13 cellular contexts compared by ENCODE assay signal in the genomic region with DNA sequence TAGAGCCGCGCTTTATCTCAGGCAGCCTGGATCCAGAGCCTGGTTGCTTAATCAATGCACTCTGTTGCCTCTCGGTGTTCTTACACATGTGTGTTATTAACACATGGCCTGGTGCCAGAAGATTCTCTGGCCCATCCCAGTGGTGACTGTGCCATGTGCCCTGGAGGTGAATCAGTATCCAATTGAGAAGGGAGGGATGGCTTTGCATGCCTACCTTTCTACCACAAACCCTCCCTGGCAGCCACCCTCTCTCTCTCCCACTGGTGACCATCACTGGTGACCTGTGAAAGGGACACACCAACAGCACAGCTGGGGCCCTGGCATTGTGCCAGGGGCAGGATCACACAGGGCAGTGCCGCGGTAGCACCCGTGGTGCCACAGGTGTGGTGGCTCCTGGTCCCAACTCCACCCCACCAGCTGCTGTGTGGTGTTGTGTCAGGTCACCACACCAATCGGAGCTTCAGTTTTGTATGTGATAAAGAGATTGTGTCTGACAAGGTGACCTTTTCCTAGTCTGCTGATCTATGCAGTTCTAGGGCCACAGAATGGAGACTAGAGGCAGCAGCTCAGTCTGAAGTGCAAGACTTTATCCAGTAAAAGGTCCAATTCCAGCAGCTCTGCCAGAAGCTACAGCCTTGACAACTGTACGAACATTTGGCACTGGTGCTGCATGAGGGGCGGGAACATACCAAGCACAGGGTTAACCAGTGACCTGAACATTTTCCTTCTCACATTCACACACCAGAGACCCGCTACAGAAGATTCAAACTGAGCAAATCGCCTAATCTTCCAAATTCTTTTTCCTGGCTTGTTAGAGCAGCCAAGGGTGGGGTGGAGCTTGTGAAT. TPM values are rescaled to one million over a fixed set of nuclear protein-coding genes. Genes with fewer than 3 reads are reported as not detected.
A peak's percentile ranks its signal among the peaks of the same experiment; 100 is the strongest.
DNase-seq lines count a peak whose midpoint lies in the region; ATAC-seq, FAIRE-seq and TF ChIP-seq lines count a peak whose summit lies in the region.
"Had no signal": no experiment of that assay in that cellular context is flagged by ENCODE, and none has a peak within 500 bp of the region (broad histone marks: within the 10 kb centered on the region; RNA-seq: fewer than 3 reads in every experiment).

No MANE protein-coding gene starts in this region.

- H3K9ac ChIP-seq in colonic mucosa (ENCODE audit: low read depth in 2 of 2, low read length in 2 of 2) (no peak overlapping the region), HepG2 (ENCODE audit: insufficient read depth, low read depth, low read length) (no peak overlapping the region)
- H3K9ac ChIP-seq: BLaER1 had no signal

- no TSS peak for BruUV-seq in HepG2 (replicated peaks; lab: Mats Ljungman, UMichigan)

- H4K20me1 ChIP-seq in HepG2 (ENCODE audit: insufficient read depth, low read length): no peaks in the 10 kb centered on the region
- H4K20me1 ChIP-seq: BLaER1 had no signal

- H3K9me3 ChIP-seq in colonic mucosa (no peaks in the 10 kb centered on the region), HepG2 (ENCODE audit: low read length) (no peaks in the 10 kb centered on the region)
- H3K9me3 ChIP-seq: BLaER1 had no signal

- TF ChIP-seq POLR2A in HepG2 (IDR thresholded peaks at IDR 0.05; ENCODE audit: insufficient read depth in 1 of 2, low read depth in 2 of 2, low read length in 2 of 2): no peak

- intact Hi-C loops in Right ventricle myocardium superior (cut with DNase I) (no loop called here), cardiac septum (cut with DNase I) (no loop called here), colonic mucosa (cut with DNase I) (no loop called here), HepG2 (cut with micrococcal nuclease; ENCODE audit: unreplicated experiment) (no loop called here)

- CTCF ChIA-PET in HepG2 (lab: Yijun Ruan, JAX; ENCODE audit: low intra/inter-chr PET ratio, low total read pairs): no interaction called here

- no peak for TF ChIP-seq RAD21 in HepG2 (CRISPR knock-in tag; IDR thresholded peaks at IDR 0.05)

- TF ChIP-seq EP300 in HepG2 (IDR thresholded peaks at IDR 0.05; ENCODE audit: low read depth in 2 of 2, low read length in 2 of 2) (no peak), HepG2 (CRISPR knock-in tag; IDR thresholded peaks at IDR 0.05; ENCODE audit: borderline replicate concordance) (no peak)

- POLR2A ChIA-PET in HepG2 (lab: Yijun Ruan, JAX): no interaction called here

- DNase-seq in Right ventricle myocardium superior (no peak), cardiac septum (ENCODE audit: low spot score) (no peak), colonic mucosa (peak; percentile 45), HepG2 (ENCODE audit: low spot score) (no peak), brain microvascular endothelial cell (no peak), NCI-H1092 treated with DMSO at 0.1 percent for 48 hours (lab: John Stamatoyannopoulos, UW) (no peak)
- DNase-seq in stimulated activated naive CD8-positive, alpha-beta T cell treated with anti-CD3 and anti-CD28 coated beads, Interleukin-15, Interleukin-2, amounts not matched to agents 100 U/mL and 50 U/mL, for 24 hours: no peak
- DNase-seq in activated CD4-positive, alpha-beta T cell treated with anti-CD3 and anti-CD28 coated beads for 4 hours: no peak
- DNase-seq: activated CD8-positive, alpha-beta memory T cell treated with anti-CD3 and anti-CD28 coated beads, Interleukin-2, amount 50 U/mL, for 48 hours; NCI-H187; T-cell had no signal

- 0% methylated on average over 5 of the region's 11 CpGs for WGBS in HepG2 (ENCODE audit: low lambda C conversion rate)

- no peak overlapping the region for H3K27ac ChIP-seq in colonic mucosa
- H3K27ac ChIP-seq in HepG2 (ENCODE audit: extremely low read length, insufficient read depth, low read length): no peak overlapping the region
- no peak overlapping the region for H3K27ac ChIP-seq in brain microvascular endothelial cell
- H3K27ac ChIP-seq: BLaER1 had no signal

- H3K27me3 ChIP-seq in colonic mucosa (no peaks in the 10 kb centered on the region), HepG2 (ENCODE audit: control insufficient read depth in 1 of 2, insufficient read depth in 2 of 2, low read length in 2 of 2) (peaks cover 0 to 1% of the 10 kb centered on the region in 2 experiments; a peak in 1 of 5 replicates), brain microvascular endothelial cell (replicated peaks) (no peaks in the 10 kb centered on the region)
- H3K27me3 ChIP-seq: BLaER1 had no signal

- H3K79me2 ChIP-seq in HepG2 (ENCODE audit: insufficient read depth, low read length): no peaks in the 10 kb centered on the region

- H3K4me2 ChIP-seq in HepG2 (ENCODE audit: low read depth, low read length): no peak overlapping the region
- H3K4me2 ChIP-seq: BLaER1 had no signal

- in situ Hi-C loops in HepG2 (cut with HindIII; ENCODE audit: extremely low pct_ligation_motif_present, low pct_unique_long_range_greater_than_20kb): no loop called here
- in situ Hi-C loops in brain microvascular endothelial cell (cut with HindIII; ENCODE audit: low pct_ligation_motif_present, low sequenced_read_pairs): no loop called here

- no peak overlapping the region for H3K4me3 ChIP-seq in colonic mucosa
- no peak overlapping the region for H3K4me3 ChIP-seq in HepG2 (replicated peaks in 1 of 3; ENCODE audit: insufficient read depth in 1 of 3, low read depth in 2 of 3, low read length in 3 of 3)
- no peak overlapping the region for H3K4me3 ChIP-seq in brain microvascular endothelial cell (ENCODE audit: low read depth, low read length)
- H3K4me3 ChIP-seq: BLaER1 had no signal

- ATAC-seq in Right ventricle myocardium superior (ENCODE audit: poor library complexity): peak; percentile 60
- ATAC-seq in HepG2: peak; percentile 39; the same call in 2 of the 3 replicates
- ATAC-seq in stimulated activated naive CD8-positive, alpha-beta T cell treated with anti-CD3 and anti-CD28 coated beads, Interleukin-15, Interleukin-2, amounts not matched to agents 100 U/mL and 50 U/mL, for 24 hours: no peak
- ATAC-seq: T-cell had no signal

- H3K36me3 ChIP-seq in colonic mucosa (no peaks in the 10 kb centered on the region), HepG2 (replicated peaks in 1 of 2; ENCODE audit: control insufficient read depth in 1 of 2, insufficient read depth in 2 of 2, low read length in 2 of 2) (no peaks in the 10 kb centered on the region), brain microvascular endothelial cell (replicated peaks) (no peaks in the 10 kb centered on the region)
- H3K36me3 ChIP-seq: BLaER1 had no signal

- no peak for FAIRE-seq in HepG2 (lab: Jason Lieb, UNC)
- FAIRE-seq: GM12892 had no signal

- H2AFZ ChIP-seq in HepG2 (ENCODE audit: low read length): no peak overlapping the region

- no peaks in the 10 kb centered on the region for H3K4me1 ChIP-seq in colonic mucosa
- no peaks in the 10 kb centered on the region for H3K4me1 ChIP-seq in HepG2 (ENCODE audit: insufficient read depth, low read length)

- TF ChIP-seq CTCF in colonic mucosa (IDR thresholded peaks at IDR 0.05): no peak
- no peak for TF ChIP-seq CTCF in HepG2 (CRISPR knock-in tag; IDR thresholded peaks at IDR 0.05)
- TF ChIP-seq CTCF in brain microvascular endothelial cell (IDR thresholded peaks at IDR 0.05; ENCODE audit: low read depth, low read length, missing control alignments): no peak

RNA-seq across cellular contexts. Expression of a gene that starts 9.1 kb away (rescaled TPM):
- total RNA-seq in Right ventricle myocardium superior (0.54 TPM), cardiac septum (1.3 TPM), colonic mucosa (not detected), HepG2 (2016; rRNA removed; fragmentation: Illumina TruSeq; extraction: Trizol) (not detected in 2 replicates)
- not detected in 2 replicates for total RNA-seq in HepG2 (2016; cell fraction: cytosol; rRNA removed; fragmentation: Illumina TruSeq; extraction: Trizol; ENCODE audit: low read depth)
- total RNA-seq in HepG2 (2016; cell fraction: insoluble cytoplasmic fraction; rRNA removed; fragmentation: Illumina TruSeq; extraction: Trizol): not detected in 2 replicates
- total RNA-seq in HepG2 (2016; cell fraction: membrane; rRNA removed; fragmentation: Illumina TruSeq; extraction: Trizol): not detected in 2 replicates
- total RNA-seq in HepG2 (2016; cell fraction: nucleus; rRNA removed; fragmentation: Illumina TruSeq; extraction: Trizol): not detected in 2 replicates
- not detected in 2 replicates for polyA plus RNA-seq in HepG2 (2011; rRNA removed)
- not detected in 2 replicates for polyA plus RNA-seq in HepG2 (2011; cell fraction: cytosol; rRNA removed)
- not detected in 2 replicates for polyA plus RNA-seq in HepG2 (2011; cell fraction: nucleus; rRNA removed)
- not detected in 2 replicates for polyA plus RNA-seq in HepG2 (2012)
- polyA plus RNA-seq in HepG2 (2016; cell fraction: cytosol; fragmentation: Illumina TruSeq; extraction: Trizol; ENCODE audit: low read depth): not detected in 2 replicates
- polyA plus RNA-seq in HepG2 (2016; cell fraction: insoluble cytoplasmic fraction; fragmentation: Illumina TruSeq; extraction: Trizol; ENCODE audit: low read depth): not detected in 2 replicates
- not detected in 2 replicates for polyA plus RNA-seq in HepG2 (2016; cell fraction: membrane; fragmentation: Illumina TruSeq; extraction: Trizol; ENCODE audit: low read depth)
- polyA plus RNA-seq in HepG2 (2016; cell fraction: nucleus; fragmentation: Illumina TruSeq; extraction: Trizol; ENCODE audit: insufficient read depth, low read depth): not detected in 2 replicates
- not detected in 2 replicates for polyA minus RNA-seq in HepG2 (2011; rRNA and poly(A)+ RNA removed; ENCODE audit: low replicate concordance)
- not detected in 2 replicates for polyA minus RNA-seq in HepG2 (2011; cell fraction: cytosol; rRNA and poly(A)+ RNA removed)
- polyA minus RNA-seq in HepG2 (2011; cell fraction: nucleus; rRNA and poly(A)+ RNA removed): not detected in 2 replicates
- total RNA-seq: T-cell had no signal

RNA-seq across cellular contexts. Expression of a gene that starts 56.6 kb away (rescaled TPM):
- total RNA-seq in Right ventricle myocardium superior (3.8 TPM), cardiac septum (5.3 TPM), colonic mucosa (1 to 10 TPM; 2.2 to 5.7 TPM), HepG2 (2016; rRNA removed; fragmentation: Illumina TruSeq; extraction: Trizol) (0.07 and 0.36 TPM in 2 replicates)
- total RNA-seq in HepG2 (2016; cell fraction: cytosol; rRNA removed; fragmentation: Illumina TruSeq; extraction: Trizol; ENCODE audit: low read depth): not detected in 2 replicates
- total RNA-seq in HepG2 (2016; cell fraction: insoluble cytoplasmic fraction; rRNA removed; fragmentation: Illumina TruSeq; extraction: Trizol): 0.37 and 0.56 TPM in 2 replicates
- 0.06 and 0.17 TPM in 2 replicates for total RNA-seq in HepG2 (2016; cell fraction: membrane; rRNA removed; fragmentation: Illumina TruSeq; extraction: Trizol)
- 0.34 TPM in 1 of 2 replicates, not detected in the other for total RNA-seq in HepG2 (2016; cell fraction: nucleus; rRNA removed; fragmentation: Illumina TruSeq; extraction: Trizol)
- 0.10 and 0.29 TPM in 2 replicates for polyA plus RNA-seq in HepG2 (2011; rRNA removed)
- polyA plus RNA-seq in HepG2 (2011; cell fraction: cytosol; rRNA removed): 0.10 and 0.11 TPM in 2 replicates
- polyA plus RNA-seq in HepG2 (2011; cell fraction: nucleus; rRNA removed): 0.05 TPM in 1 of 2 replicates, not detected in the other
- polyA plus RNA-seq in HepG2 (2012): 0.17 and 0.34 TPM in 2 replicates
- polyA plus RNA-seq in HepG2 (2016; cell fraction: cytosol; fragmentation: Illumina TruSeq; extraction: Trizol; ENCODE audit: low read depth): not detected in 2 replicates
- 0.40 and 0.42 TPM in 2 replicates for polyA plus RNA-seq in HepG2 (2016; cell fraction: insoluble cytoplasmic fraction; fragmentation: Illumina TruSeq; extraction: Trizol; ENCODE audit: low read depth)
- not detected in 2 replicates for polyA plus RNA-seq in HepG2 (2016; cell fraction: membrane; fragmentation: Illumina TruSeq; extraction: Trizol; ENCODE audit: low read depth)
- polyA plus RNA-seq in HepG2 (2016; cell fraction: nucleus; fragmentation: Illumina TruSeq; extraction: Trizol; ENCODE audit: insufficient read depth, low read depth): not detected in 2 replicates
- polyA minus RNA-seq in HepG2 (2011; rRNA and poly(A)+ RNA removed; ENCODE audit: low replicate concordance): 0.07 TPM in 1 of 2 replicates, not detected in the other
- not detected in 2 replicates for polyA minus RNA-seq in HepG2 (2011; cell fraction: cytosol; rRNA and poly(A)+ RNA removed)
- 0.52 TPM in 1 of 2 replicates, not detected in the other for polyA minus RNA-seq in HepG2 (2011; cell fraction: nucleus; rRNA and poly(A)+ RNA removed)
